20 cellular contexts compared by ENCODE assay signal in genomic region chr1:242189591-242189990, GRCh38.
DNase-seq lines count a peak whose midpoint lies in the region; ATAC-seq and TF ChIP-seq lines count a peak whose summit lies in the region.
"Had no signal": no experiment of that assay in that cellular context is flagged by ENCODE, and none has a peak within 500 bp of the region (broad histone marks: within the 10 kb centered on the region; RNA-seq: fewer than 3 reads in every experiment).

No MANE protein-coding gene starts in this region.

- H3K27me3 Mint-ChIP-seq in GM23338 (ENCODE audit: insufficient read depth, low read depth, poor library complexity): peaks cover 2% of the 10 kb centered on the region
- H3K27me3 Mint-ChIP-seq: activated CD4-positive, alpha-beta memory T cell treated with anti-CD3 and anti-CD28 coated beads for 36 hours; activated T-cell treated with anti-CD3 and anti-CD28 coated beads, Interleukin-2, amount 50 U/mL, for 24 hours had no signal

- peaks cover 10% of the 10 kb centered on the region; the same call in 1 of the 2 replicates for H3K4me1 ChIP-seq in GM23338 (ENCODE audit: insufficient read depth)
- no peaks in the 10 kb centered on the region for H3K4me1 ChIP-seq in Panc1 (ENCODE audit: control insufficient read depth, insufficient read depth, low read length)
- no peaks in the 10 kb centered on the region for H3K4me1 ChIP-seq in esophagus muscularis mucosa

- H3K4me3 Mint-ChIP-seq in GM23338: no peak overlapping the region
- H3K4me3 Mint-ChIP-seq: activated B cell treated with CpG ODN at 0.5 μM for 24 hours; activated CD4-positive, alpha-beta memory T cell treated with anti-CD3 and anti-CD28 coated beads for 36 hours; activated T-cell treated with anti-CD3 and anti-CD28 coated beads, Interleukin-2, amount 50 U/mL, for 24 hours had no signal

- H3K4me2 ChIP-seq in GM23338: no peak overlapping the region

- DNase-seq in GM23338 (ENCODE audit: low spot score): no peak
- no peak for DNase-seq in Panc1 (ENCODE audit: low read depth, low spot score)
- DNase-seq in fibroblast of mammary gland (ENCODE audit: low read depth): no peak
- DNase-seq in esophagus muscularis mucosa (ENCODE audit: extremely low spot score): no peak
- DNase-seq in AG20443 (ENCODE audit: low spot score): no peak
- DNase-seq in EL: no peak
- no peak for DNase-seq in NCI-H1105 (lab: John Stamatoyannopoulos, UW)
- DNase-seq: activated B cell treated with CpG ODN at 0.5 μM for 24 hours; activated CD4-positive, alpha-beta memory T cell treated with anti-CD3 and anti-CD28 coated beads for 36 hours; activated naive CD4-positive, alpha-beta T cell treated with anti-CD3 and anti-CD28 coated beads, Interleukin-2, amount 50 U/mL, for 16 hours; activated T-cell treated with anti-CD3 and anti-CD28 coated beads, Interleukin-2, amount 50 U/mL, for 24 hours; anterior cingulate cortex; effector memory CD4-positive, alpha-beta T cell; GF-D8; HCEC 1CT; NCI-H146; NCI-H2171 treated with DMSO at 0.1 percent for 48 hours; stimulated activated naive CD4-positive, alpha-beta T cell had no signal

- no TSS peak for BruUV-seq in Panc1 (replicated peaks; lab: Mats Ljungman, UMichigan)

- H3K36me3 ChIP-seq in GM23338 (ENCODE audit: insufficient read depth) (no peaks in the 10 kb centered on the region), Panc1 (ENCODE audit: control insufficient read depth, insufficient read depth, low read length) (no peaks in the 10 kb centered on the region), esophagus muscularis mucosa (no peaks in the 10 kb centered on the region)
- H3K36me3 ChIP-seq: thoracic aorta had no signal

- no peaks in the 10 kb centered on the region for H4K20me1 ChIP-seq in GM23338 (replicated peaks; ENCODE audit: insufficient read depth)

- H3K36me3 Mint-ChIP-seq in GM23338 (ENCODE audit: low read depth): no peaks in the 10 kb centered on the region
- H3K36me3 Mint-ChIP-seq: activated CD4-positive, alpha-beta memory T cell treated with anti-CD3 and anti-CD28 coated beads for 36 hours had no signal

- H3K4me1 Mint-ChIP-seq in GM23338: peaks cover 14% of the 10 kb centered on the region
- H3K4me1 Mint-ChIP-seq: activated B cell treated with CpG ODN at 0.5 μM for 24 hours had no signal

- H3K27ac ChIP-seq in C4-2B: no peak overlapping the region
- H3K27ac ChIP-seq in GM23338 (ENCODE audit: low read depth): no peak overlapping the region
- H3K27ac ChIP-seq in Panc1 (ENCODE audit: low read length): no peak overlapping the region
- no peak overlapping the region for H3K27ac ChIP-seq in esophagus muscularis mucosa (replicated peaks in 1 of 4)
- H3K27ac ChIP-seq: thoracic aorta had no signal

- POLR2A ChIA-PET in Panc1 (lab: Charles Lee): no interaction called here

- H3K27ac Mint-ChIP-seq in GM23338: no peak overlapping the region
- H3K27ac Mint-ChIP-seq: activated B cell treated with CpG ODN at 0.5 μM for 24 hours; activated CD4-positive, alpha-beta memory T cell treated with anti-CD3 and anti-CD28 coated beads for 36 hours; activated T-cell treated with anti-CD3 and anti-CD28 coated beads, Interleukin-2, amount 50 U/mL, for 24 hours had no signal

- peak; percentile 24 for TF ChIP-seq CTCF in C4-2B (conservative IDR thresholded peaks at IDR 0.05)
- peak; percentile 54 to 67 for TF ChIP-seq CTCF in GM23338 (conservative IDR thresholded peaks at IDR 0.05; ENCODE audit: low read depth in 2 of 2)
- TF ChIP-seq CTCF in Panc1 (IDR thresholded peaks at IDR 0.05): peak; percentile 45
- TF ChIP-seq CTCF in fibroblast of mammary gland (conservative IDR thresholded peaks at IDR 0.05; ENCODE audit: control insufficient read depth, insufficient read depth, low read depth, low read length): peak; percentile 5
- TF ChIP-seq CTCF in esophagus muscularis mucosa (IDR thresholded peaks at IDR 0.05): no peak

- H3K9me3 ChIP-seq in Panc1 (ENCODE audit: control insufficient read depth, insufficient read depth, low read depth, low read length) (no peaks in the 10 kb centered on the region), esophagus muscularis mucosa (no peaks in the 10 kb centered on the region)
- H3K9me3 ChIP-seq: thoracic aorta had no signal

- intact Hi-C loops in Panc1 (cut with micrococcal nuclease; ENCODE audit: unreplicated experiment): no loop called here
- intact Hi-C loops in esophagus muscularis mucosa (cut with DNase I): no loop called here

- TF ChIP-seq POLR2A in esophagus muscularis mucosa (IDR thresholded peaks at IDR 0.05; ENCODE audit: low read depth): no peak

- H3K79me2 ChIP-seq in GM23338 (replicated peaks; ENCODE audit: insufficient read depth): no peaks in the 10 kb centered on the region

- no peaks in the 10 kb centered on the region for H3F3A ChIP-seq in GM23338 (replicated peaks; ENCODE audit: low read depth)

- WGBS in esophagus muscularis mucosa: 100% methylated on average over 1 of the region's 2 CpGs

- H3K4me3 ChIP-seq in GM23338: no peak overlapping the region
- no peak overlapping the region for H3K4me3 ChIP-seq in Panc1 (ENCODE audit: low read depth in 2 of 2, low read length in 2 of 2)
- H3K4me3 ChIP-seq in fibroblast of mammary gland (ENCODE audit: control insufficient read depth, low read depth, low read length): no peak overlapping the region
- H3K4me3 ChIP-seq in esophagus muscularis mucosa: no peak overlapping the region
- H3K4me3 ChIP-seq: thoracic aorta had no signal

- ATAC-seq in GM23338 (peak; percentile 62), Panc1 (no peak)

- H3K27me3 ChIP-seq in GM23338 (ENCODE audit: insufficient read depth) (no peaks in the 10 kb centered on the region), Panc1 (ENCODE audit: control insufficient read depth, insufficient read depth, low read length) (no peaks in the 10 kb centered on the region), esophagus muscularis mucosa (peaks cover 0 to 3% (median 0%) of the 10 kb centered on the region in 4 donors)

- CTCF ChIA-PET in Panc1 (lab: Charles Lee): interaction anchor here (0.7 kb wide), 1 partner anchor 13 kb away, joined by 13 read pairs; no protein-coding TSS in a partner anchor

- H3K9me3 Mint-ChIP-seq in GM23338: no peaks in the 10 kb centered on the region
- H3K9me3 Mint-ChIP-seq: activated B cell treated with CpG ODN at 0.5 μM for 24 hours; activated CD4-positive, alpha-beta memory T cell treated with anti-CD3 and anti-CD28 coated beads for 36 hours; activated T-cell treated with anti-CD3 and anti-CD28 coated beads, Interleukin-2, amount 50 U/mL, for 24 hours had no signal

- no peak for TF ChIP-seq EP300 in esophagus muscularis mucosa (IDR thresholded peaks at IDR 0.05)

- no peaks in the 10 kb centered on the region for H3K9me2 ChIP-seq in GM23338 (ENCODE audit: insufficient read depth)

- no peak overlapping the region for H2AFZ ChIP-seq in GM23338

- in situ Hi-C loops in Panc1 (cut with HindIII; ENCODE audit: low pct_unique_long_range_greater_than_20kb, low sequenced_read_pairs): no loop called here

TF ChIP-seq in GM23338, 12 proteins besides CTCF, POLR2A, EP300 and RAD21 (continues in another document):
- no peak for TF ChIP-seq ZNF331 (CRISPR knock-in tag; IDR thresholded peaks at IDR 0.05; ENCODE audit: low read depth)
- TF ChIP-seq CREB1 (CRISPR knock-in tag; IDR thresholded peaks at IDR 0.05; ENCODE audit: low read depth): no peak
- no peak for TF ChIP-seq ZNF114 (CRISPR knock-in tag; IDR thresholded peaks at IDR 0.05)
- TF ChIP-seq NANOG (IDR thresholded peaks at IDR 0.05; ENCODE audit: borderline replicate concordance): no peak
- TF ChIP-seq EZH2phosphoT487 (IDR thresholded peaks at IDR 0.05; ENCODE audit: unreplicated experiment): no peak
- TF ChIP-seq EZH2 (IDR thresholded peaks at IDR 0.05; ENCODE audit: low read depth, unreplicated experiment): no peak
- TF ChIP-seq POLR2AphosphoS5 (IDR thresholded peaks at IDR 0.05; ENCODE audit: low read depth): no peak

Comparison
In these comparisons a context has a peak if more than half of its experiments do, and no peak if none do; other contexts are left out.
1. CTCF ChIP-seq: peak in C4-2B (single experiment), GM23338 (2 of 2), Panc1 (single experiment) and fibroblast of mammary gland (single experiment); none in esophagus muscularis mucosa (0 of 3).